ENCODE assay signal across 15 cellular contexts in the genomic region with DNA sequence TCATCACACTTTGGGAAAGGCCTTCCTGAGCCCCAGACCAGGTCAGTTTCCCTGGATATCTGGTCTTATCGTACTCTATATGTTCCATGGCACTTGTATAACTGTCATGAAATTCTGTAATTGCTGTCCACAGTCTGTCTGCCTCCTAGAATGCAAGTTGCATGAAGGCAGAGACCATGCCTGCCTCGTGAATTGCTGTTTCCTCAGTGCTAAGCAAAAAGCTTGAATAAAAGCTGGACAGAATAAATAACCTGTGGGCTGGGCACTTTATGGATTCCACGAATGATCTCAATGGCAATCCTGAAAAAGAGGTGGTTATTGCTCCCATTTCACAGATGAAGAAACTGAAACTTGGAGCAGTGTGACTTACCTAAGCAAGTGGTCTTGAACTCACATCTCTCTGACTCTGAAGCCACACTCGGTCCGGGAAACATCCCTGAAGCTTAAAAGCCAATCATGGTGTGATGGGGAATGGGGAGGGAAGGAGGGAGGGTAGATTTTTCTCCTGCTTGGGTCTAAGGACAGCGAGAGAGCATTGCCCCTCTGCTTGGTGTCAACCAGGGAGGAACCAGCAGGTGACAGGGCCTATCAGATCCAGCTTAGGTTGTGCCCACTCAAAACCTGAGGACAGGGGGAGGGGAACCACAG. TPM values are rescaled to one million over a fixed set of nuclear protein-coding genes. Genes with fewer than 3 reads are reported as not detected.
DNase-seq lines count a peak whose midpoint lies in the region; ATAC-seq, FAIRE-seq and TF ChIP-seq lines count a peak whose summit lies in the region.
"Had no signal": no experiment of that assay in that cellular context is flagged by ENCODE, and none has a peak within 500 bp of the region (broad histone marks: within the 10 kb centered on the region; RNA-seq: fewer than 3 reads in every experiment).

No MANE protein-coding gene starts in this region.

- no peak overlapping the region for H3K27ac ChIP-seq in CD4-positive, CD25-positive, alpha-beta regulatory T cell (ENCODE audit: insufficient read depth, low read length, poor library complexity, severe bottlenecking)
- H3K27ac ChIP-seq: body of pancreas had no signal

- peak overlapping the region in 3 of 4 donors; percentile 34 to 79 (median 42) for H3K4me3 Mint-ChIP-seq in CD4-positive, CD25-positive, alpha-beta regulatory T cell
- peak overlapping the region; percentile 75 for H3K4me3 Mint-ChIP-seq in activated naive CD8-positive, alpha-beta T cell treated with anti-CD3 and anti-CD28 coated beads, Interleukin-2, amount 50 U/mL, for 24 hours
- H3K4me3 Mint-ChIP-seq in naive B cell = peak overlapping the region; percentile 83 to 98 (median 94)

- H3K36me3 Mint-ChIP-seq in CD4-positive, CD25-positive, alpha-beta regulatory T cell = peaks cover 4% of the 10 kb centered on the region
- H3K36me3 Mint-ChIP-seq in activated naive CD8-positive, alpha-beta T cell treated with anti-CD3 and anti-CD28 coated beads, Interleukin-2, amount 50 U/mL, for 24 hours (ENCODE audit: low read depth) = no peaks in the 10 kb centered on the region
- peaks cover 0 to 17% of the 10 kb centered on the region in 2 donors for H3K36me3 Mint-ChIP-seq in naive B cell

- H3K36me3 ChIP-seq in CD4-positive, CD25-positive, alpha-beta regulatory T cell (ENCODE audit: control insufficient read depth, insufficient read depth, low read length) = no peaks in the 10 kb centered on the region
- no peaks in the 10 kb centered on the region for H3K36me3 ChIP-seq in HAP-1 (replicated peaks)

- no peak for ATAC-seq in CD4-positive, CD25-positive, alpha-beta regulatory T cell (ENCODE audit: low read depth in 2 of 2)
- ATAC-seq in activated naive CD8-positive, alpha-beta T cell treated with anti-CD3 and anti-CD28 coated beads, Interleukin-2, amount 50 U/mL, for 24 hours = no peak
- ATAC-seq in naive B cell (ENCODE audit: low read depth in 2 of 2) (no peak), GM21723 (IDR thresholded peaks at IDR 0.05; ENCODE audit: unreplicated experiment) (no peak)
- ATAC-seq: body of pancreas had no signal

- in situ Hi-C loops in HAP-1 (cut with MboI; ENCODE audit: low sequenced_read_pairs) = no loop called here

- H3K4me1 Mint-ChIP-seq in CD4-positive, CD25-positive, alpha-beta regulatory T cell = peaks cover 0 to 31% (median 14%) of the 10 kb centered on the region in 4 donors
- H3K4me1 Mint-ChIP-seq in activated naive CD8-positive, alpha-beta T cell treated with anti-CD3 and anti-CD28 coated beads, Interleukin-2, amount 50 U/mL, for 24 hours = peaks cover 38% of the 10 kb centered on the region
- H3K4me1 Mint-ChIP-seq in naive B cell = peaks cover 30 to 47% (median 45%) of the 10 kb centered on the region in 3 donors

- H3K9me3 ChIP-seq in CD4-positive, CD25-positive, alpha-beta regulatory T cell (ENCODE audit: control insufficient read depth in 2 of 2, low read length in 2 of 2) = no peaks in the 10 kb centered on the region
- no peaks in the 10 kb centered on the region for H3K9me3 ChIP-seq in HAP-1
- H3K9me3 ChIP-seq: body of pancreas had no signal

- H3K27me3 Mint-ChIP-seq in CD4-positive, CD25-positive, alpha-beta regulatory T cell = peaks cover 83% of the 10 kb centered on the region
- peaks cover 86% of the 10 kb centered on the region for H3K27me3 Mint-ChIP-seq in activated naive CD8-positive, alpha-beta T cell treated with anti-CD3 and anti-CD28 coated beads, Interleukin-2, amount 50 U/mL, for 24 hours
- peaks cover 55 to 93% (median 90%) of the 10 kb centered on the region in 3 donors for H3K27me3 Mint-ChIP-seq in naive B cell

- peaks cover 9% of the 10 kb centered on the region for H3K4me1 ChIP-seq in CD4-positive, CD25-positive, alpha-beta regulatory T cell (ENCODE audit: control insufficient read depth, insufficient read depth, low read length, poor library complexity, severe bottlenecking)
- H3K4me1 ChIP-seq in HAP-1 = peaks cover 15% of the 10 kb centered on the region

- peaks cover 29% of the 10 kb centered on the region for H3K27me3 ChIP-seq in CD4-positive, CD25-positive, alpha-beta regulatory T cell (ENCODE audit: control insufficient read depth, insufficient read depth, low read length)
- H3K27me3 ChIP-seq in HAP-1 (ENCODE audit: low read depth) = peaks cover 79% of the 10 kb centered on the region

- DNase-seq in CD4-positive, CD25-positive, alpha-beta regulatory T cell = no peak
- no peak for DNase-seq in activated naive CD8-positive, alpha-beta T cell treated with anti-CD3 and anti-CD28 coated beads, Interleukin-2, amount 50 U/mL, for 24 hours
- no peak for DNase-seq in naive B cell
- no peak for DNase-seq in HAP-1 (ENCODE audit: low spot score in 2 of 2)
- DNase-seq in HTR-8/SVneo (ENCODE audit: insufficient read length, low spot score) = no peak
- DNase-seq: HCEC 1CT; NCI-H446 treated with DMSO at 0.1 percent for 48 hours; PC-3; stimulated activated CD4-positive, alpha-beta T cell treated with anti-CD3 and anti-CD28 coated beads, Interleukin-4, amount 100 ng/mL, for 1 hour; stimulated activated naive CD4-positive, alpha-beta T cell had no signal

- no peak for TF ChIP-seq CTCF in GM12875 (IDR thresholded peaks at IDR 0.05; ENCODE audit: borderline replicate concordance, insufficient read depth, low read depth, low read length)

- no peak overlapping the region for H3K27ac Mint-ChIP-seq in CD4-positive, CD25-positive, alpha-beta regulatory T cell
- no peak overlapping the region for H3K27ac Mint-ChIP-seq in activated naive CD8-positive, alpha-beta T cell treated with anti-CD3 and anti-CD28 coated beads, Interleukin-2, amount 50 U/mL, for 24 hours
- peak overlapping the region in 2 of 6 donors; percentile 74 to 79 for H3K27ac Mint-ChIP-seq in naive B cell

- FAIRE-seq in HTR-8/SVneo (lab: Jason Lieb, UNC) = no peak
- FAIRE-seq: frontal cortex had no signal

- no peak overlapping the region for H3K4me3 ChIP-seq in CD4-positive, CD25-positive, alpha-beta regulatory T cell (ENCODE audit: low read depth, low read length)
- H3K4me3 ChIP-seq in GM12875 (ENCODE audit: low read depth, low read length) = peak overlapping the region; percentile 2
- no peak overlapping the region for H3K4me3 ChIP-seq in HAP-1
- H3K4me3 ChIP-seq: body of pancreas had no signal

- peaks cover 0 to 3% (median 0%) of the 10 kb centered on the region in 7 donors for H3K9me3 Mint-ChIP-seq in CD4-positive, CD25-positive, alpha-beta regulatory T cell
- H3K9me3 Mint-ChIP-seq in activated naive CD8-positive, alpha-beta T cell treated with anti-CD3 and anti-CD28 coated beads, Interleukin-2, amount 50 U/mL, for 24 hours = no peaks in the 10 kb centered on the region
- H3K9me3 Mint-ChIP-seq in naive B cell = peaks cover 0 to 5% (median 0%) of the 10 kb centered on the region in 7 donors

RNA-seq across cellular contexts. Expression of gene LHX2, which starts 13.2 kb away (rescaled TPM):
- total RNA-seq in CD4-positive, CD25-positive, alpha-beta regulatory T cell = not detected
- polyA plus RNA-seq in CD4-positive, CD25-positive, alpha-beta regulatory T cell = not detected
- under 1 TPM in 1 of 6 donors, not detected in 5; 0.27 TPM for polyA plus RNA-seq in naive B cell (ENCODE audit: low read depth in 6 of 6)
- total RNA-seq: body of pancreas, HT1080 had no signal

Comparison
In these comparisons a context has a peak if more than half of its experiments do, and no peak if none do; other contexts are left out.
1. H3K4me3 Mint-ChIP-seq: peak in every context shown above with its lines; median percentile 94 in naive B cell; 75 in activated naive CD8-positive, alpha-beta T cell treated with anti-CD3 and anti-CD28 coated beads, Interleukin-2, amount 50 U/mL, for 24 hours; 42 in CD4-positive, CD25-positive, alpha-beta regulatory T cell.